Comparison of ENCODE assay signal across 1 cellular context in genomic region chr3:11290743-11291680, GRCh38.
A peak's percentile ranks its signal among the peaks of the same experiment; 100 is the strongest.
TF ChIP-seq lines count a peak whose summit lies in the region.

No MANE protein-coding gene starts in this region.

TF ChIP-seq in K562, 482 proteins besides CTCF, POLR2A, EP300 and RAD21 (continued from another document):
- TF ChIP-seq DEAF1 (CRISPR knock-in tag; IDR thresholded peaks at IDR 0.05) (no peak), EGR1 (conservative IDR thresholded peaks at IDR 0.05) (peak; percentile 78), TARDBP (IDR thresholded peaks at IDR 0.05) (no peak), BHLHE40 (IDR thresholded peaks at IDR 0.05; ENCODE audit: low read length) (no peak), JUN (IDR thresholded peaks at IDR 0.05; ENCODE audit: borderline replicate concordance, low read depth, low read length) (peak; percentile 76), JUN (CRISPR knock-in tag; IDR thresholded peaks at IDR 0.05; ENCODE audit: borderline replicate concordance) (no peak), RFX1 (IDR thresholded peaks at IDR 0.05) (0 out of 2 replicates have a peak, but pooled peaks have one; percentile 34), RBBP5 (IDR thresholded peaks at IDR 0.05; ENCODE audit: borderline replicate concordance, insufficient read depth, low read length, poor library complexity, severe bottlenecking) (no peak), IRF9 (tag; IDR thresholded peaks at IDR 0.05) (no peak), GTF2F1 (IDR thresholded peaks at IDR 0.05; ENCODE audit: low read depth, low read length) (no peak), DDX20 (tag; IDR thresholded peaks at IDR 0.05; ENCODE audit: low read depth) (no peak), CREM (IDR thresholded peaks at IDR 0.05; ENCODE audit: low read depth) (peak; percentile 28; the same call in 1 of the 2 replicates), CEBPB (tag; IDR thresholded peaks at IDR 0.05) (no peak), BCOR (IDR thresholded peaks at IDR 0.05) (0 out of 2 replicates have a peak, but pooled peaks have one; percentile 20), E2F3 (CRISPR knock-in tag; IDR thresholded peaks at IDR 0.05) (no peak)
TF ChIP-seq in K562: peak in this region for 44.
